Comparison of ENCODE assay signal across 24 cellular contexts in the genomic region with DNA sequence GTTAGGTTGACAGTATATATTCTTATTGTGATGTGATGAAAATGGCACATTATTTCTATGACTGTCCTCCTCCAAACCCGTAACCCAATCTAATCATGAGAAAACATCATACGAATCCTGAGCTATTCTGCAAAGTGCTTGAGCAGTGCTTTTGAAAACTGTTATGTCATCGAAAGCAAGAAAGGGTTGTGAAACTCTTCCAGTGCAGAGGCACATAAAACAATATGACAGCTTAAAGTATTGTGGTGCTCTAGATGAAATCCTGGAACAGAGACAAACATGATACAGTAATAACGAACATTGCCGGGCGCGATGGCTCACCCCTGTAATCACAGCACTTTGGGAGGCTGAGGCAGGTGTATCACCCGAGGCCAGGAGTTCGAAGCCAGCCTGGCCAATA.
"Had no signal": no experiment of that assay in that cellular context is flagged by ENCODE, and none has a peak within 500 bp of the region (broad histone marks: within the 10 kb centered on the region; RNA-seq: fewer than 3 reads in every experiment).

No MANE protein-coding gene starts in this region.

- ATAC-seq: activated CD4-positive, alpha-beta T cell treated with anti-CD3 and anti-CD28 coated beads for 36 hours; activated T-cell treated with anti-CD3 and anti-CD28 coated beads, Interleukin-2, amount 50 U/mL, for 72 hours; T-helper 17 cell had no signal

- H3K4me2 ChIP-seq: KMS-11 had no signal

- H3K36me3 ChIP-seq: adrenal gland, breast epithelium, Peyer's patch had no signal

- H3K9me3 ChIP-seq: adrenal gland, breast epithelium, Peyer's patch had no signal

- DNase-seq: activated CD4-positive, alpha-beta memory T cell treated with anti-CD3 and anti-CD28 coated beads, Interleukin-2, amount 10 ng/mL, durations not matched to agents 7 days and 5 days; activated CD4-positive, alpha-beta T cell treated with anti-CD3 and anti-CD28 coated beads for 36 hours; activated CD4-positive, alpha-beta T cell treated with anti-CD3 and anti-CD28 coated beads, Interleukin-2, amount 50 U/mL, for 1 hour; activated CD4-positive, CD25-positive, alpha-beta regulatory T cell; activated CD8-positive, alpha-beta memory T cell treated with anti-CD3 and anti-CD28 coated beads, Interleukin-2, amount 50 U/mL, for 4 hours; activated naive CD4-positive, alpha-beta T cell treated with anti-CD3 and anti-CD28 coated beads, Interleukin-2, amount 50 U/mL, for 16 hours; activated naive CD8-positive, alpha-beta T cell treated with anti-CD3 and anti-CD28 coated beads, Interleukin-2, amount 10 ng/mL, durations not matched to agents 7 days and 5 days; activated T-cell treated with anti-CD3 and anti-CD28 coated beads, Interleukin-2, amount 50 U/mL, for 72 hours; adrenal gland; aorta; central memory CD4-positive, alpha-beta T cell; NCI-H1092; NCI-H1417; NCI-H1930; NCI-H510A treated with DMSO at 0.1 percent for 48 hours; NCI-H69; Peyer's patch; SIG-M5; T-helper 17 cell; T-helper 9 cell had no signal

- H3K27ac ChIP-seq: adrenal gland, breast epithelium, coronary artery, KMS-11, Peyer's patch, VCaP had no signal

- H3K4me3 ChIP-seq: adrenal gland, breast epithelium, coronary artery, Peyer's patch had no signal

- H3K27me3 ChIP-seq: adrenal gland, breast epithelium, Peyer's patch had no signal

- H3K4me1 ChIP-seq: adrenal gland, breast epithelium, Peyer's patch had no signal

- H3K9ac ChIP-seq: KMS-11 had no signal
